8 cellular contexts compared by ENCODE assay signal in genomic region chr10:87866575-87866974, GRCh38. TPM values are rescaled to one million over a fixed set of nuclear protein-coding genes. Genes with fewer than 3 reads are reported as not detected.
DNase-seq lines count a peak whose midpoint lies in the region; ATAC-seq and TF ChIP-seq lines count a peak whose summit lies in the region.

No MANE protein-coding gene starts in this region.

- H3K27me3 ChIP-seq in Loucy (ENCODE audit: insufficient read depth, low read length, poor library complexity, severe bottlenecking), result peaks cover 14% of the 10 kb centered on the region
- no peaks in the 10 kb centered on the region for H3K27me3 ChIP-seq in dorsolateral prefrontal cortex

- no peak overlapping the region for H2AFZ ChIP-seq in Loucy (ENCODE audit: low read length)

- H3K4me1 Mint-ChIP-seq in CD14-positive monocyte, result peaks cover 41% of the 10 kb centered on the region
- peaks cover 48% of the 10 kb centered on the region for H3K4me1 Mint-ChIP-seq in nephron progenitor cell

- no peak for TF ChIP-seq CTCF in CD14-positive monocyte (IDR thresholded peaks at IDR 0.05)
- TF ChIP-seq CTCF in Loucy (conservative IDR thresholded peaks at IDR 0.05; ENCODE audit: low read length), result no peak
- no peak for TF ChIP-seq CTCF in dorsolateral prefrontal cortex (IDR thresholded peaks at IDR 0.05 in 54 of 56, conservative IDR thresholded peaks at IDR 0.05 in 2 of 56; ENCODE audit: low read depth in 1 of 56, partially characterized antibody in 56 of 56)
- TF ChIP-seq CTCF in nephron progenitor cell (IDR thresholded peaks at IDR 0.05), result no peak

- no peak for DNase-seq in CD14-positive monocyte (ENCODE audit: low spot score)
- no peak for DNase-seq in dorsolateral prefrontal cortex
- DNase-seq in nephron progenitor cell, result no peak
- DNase-seq in stimulated activated CD4-positive, alpha-beta T cell treated with anti-CD3 and anti-CD28 coated beads, Interleukin-4, amount 100 ng/mL, for 1 hour, result no peak

- H3K4me3 Mint-ChIP-seq in CD14-positive monocyte, result peak overlapping the region; percentile 94 to 99
- H3K4me3 Mint-ChIP-seq in nephron progenitor cell, result peak overlapping the region; percentile 99

- peak overlapping the region; percentile 74 for H3K4me3 ChIP-seq in Loucy (ENCODE audit: low read length, poor library complexity, severe bottlenecking)
- peak overlapping the region; percentile 69 to 98 (median 87) for H3K4me3 ChIP-seq in dorsolateral prefrontal cortex

- H3K4me1 ChIP-seq in Loucy (ENCODE audit: insufficient read depth, low read length, poor library complexity, severe bottlenecking), result peaks cover 30% of the 10 kb centered on the region

- H3K27me3 Mint-ChIP-seq in CD14-positive monocyte (ENCODE audit: low read depth in 3 of 3) (no peaks in the 10 kb centered on the region), nephron progenitor cell (ENCODE audit: low read depth, poor library complexity) (peaks cover under 1% of the 10 kb centered on the region)

- H3K9me3 Mint-ChIP-seq in CD14-positive monocyte (peaks cover 0 to 2% (median 0%) of the 10 kb centered on the region in 7 donors), nephron progenitor cell (no peaks in the 10 kb centered on the region)

- H3K27ac ChIP-seq in dorsolateral prefrontal cortex, result peak overlapping the region in 46 of 59 donors; percentile 2 to 100 (median 97)

- peaks cover 92% of the 10 kb centered on the region for H3K79me2 ChIP-seq in Loucy (ENCODE audit: insufficient read depth, low read length)

- H3K27ac Mint-ChIP-seq in CD14-positive monocyte (peak overlapping the region in 5 of 7 donors; percentile 6 to 95 (median 79)), nephron progenitor cell (peak overlapping the region; percentile 75)

- peaks cover 5% of the 10 kb centered on the region; the same call in 1 of the 2 replicates for H3K9me3 ChIP-seq in Loucy (ENCODE audit: insufficient read depth, low read depth, low read length)

- intact Hi-C loops in CD14-positive monocyte (cut with micrococcal nuclease), result loop anchor here in 1 of 2 donors (10.0 kb wide), 2 partner anchors 518 to 688 kb away; no protein-coding TSS in a partner anchor
- intact Hi-C loops in dorsolateral prefrontal cortex (cut with DNase I), result loop anchor here (10.0 kb wide), 2 partner anchors 688 to 718 kb away; partner anchors contain the start of genes LIPJ (in 1 of the 2) and RNLS (in 1 of the 2)

- H3K36me3 Mint-ChIP-seq in CD14-positive monocyte (peaks cover 11 to 12% of the 10 kb centered on the region in 2 donors), nephron progenitor cell (ENCODE audit: low read depth) (peaks cover 14% of the 10 kb centered on the region)

- H3K9me2 ChIP-seq in Loucy (replicated peaks; ENCODE audit: low read depth, low read length), result no peaks in the 10 kb centered on the region

- peaks cover 35% of the 10 kb centered on the region for H4K20me1 ChIP-seq in Loucy (ENCODE audit: insufficient read depth, low read length, poor library complexity, severe bottlenecking)

- H3K9ac ChIP-seq in Loucy (ENCODE audit: low read depth, low read length, poor library complexity, severe bottlenecking), result peak overlapping the region; percentile 96

- peaks cover 11% of the 10 kb centered on the region for H3K36me3 ChIP-seq in Loucy (ENCODE audit: insufficient read depth, low read length)

- ATAC-seq in HG03097 (IDR thresholded peaks at IDR 0.05; ENCODE audit: low FRiP score, unreplicated experiment) (no peak), HG03457 (IDR thresholded peaks at IDR 0.05; ENCODE audit: unreplicated experiment) (no peak), GM19452 (IDR thresholded peaks at IDR 0.05; ENCODE audit: unreplicated experiment) (no peak)

- H3K4me2 ChIP-seq in Loucy (ENCODE audit: low read depth, low read length, poor library complexity, severe bottlenecking), result peak overlapping the region; percentile 85

- H3F3A ChIP-seq in Loucy (ENCODE audit: low read depth), result no peaks in the 10 kb centered on the region

RNA-seq across cellular contexts. Expression of gene PTEN, which starts 3.1 kb away (rescaled TPM):
- 10 to 100 TPM; 37.7 to 57.6 TPM for polyA plus RNA-seq in CD14-positive monocyte
- 100 to 1,000 TPM in 11 of 120 experiments, 10 to 100 TPM in 109; 50.1 to 114 (median 83.5) TPM for total RNA-seq in dorsolateral prefrontal cortex

RNA-seq across cellular contexts. Expression of gene KLLN, which starts 3.2 kb away (rescaled TPM):
- under 1 TPM; 0.12 to 0.23 TPM for polyA plus RNA-seq in CD14-positive monocyte
- total RNA-seq in dorsolateral prefrontal cortex, result 1 to 10 TPM in 63 of 120 experiments, under 1 TPM in 57; 0.53 to 1.9 (median 1.0) TPM

RNA-seq across cellular contexts. Expression of gene ATAD1, which starts 48.5 kb away (rescaled TPM):
- 10 to 100 TPM; 10.2 to 13.2 TPM for polyA plus RNA-seq in CD14-positive monocyte
- total RNA-seq in dorsolateral prefrontal cortex, result 100 to 1,000 TPM in 1 of 120 experiments, 10 to 100 TPM in 119; 36.0 to 101 (median 69.0) TPM
